In genomic region chr20:22836211-22836610, GRCh38 we compare ENCODE assay signal across 26 cellular contexts.
DNase-seq lines count a peak whose midpoint lies in the region; ATAC-seq and TF ChIP-seq lines count a peak whose summit lies in the region.
"Had no signal": no experiment of that assay in that cellular context is flagged by ENCODE, and none has a peak within 500 bp of the region (broad histone marks: within the 10 kb centered on the region; RNA-seq: fewer than 3 reads in every experiment).

No MANE protein-coding gene starts in this region.

- no peaks in the 10 kb centered on the region for H3K36me3 ChIP-seq in PC-3 (ENCODE audit: low read depth, low read length)
- no peaks in the 10 kb centered on the region for H3K36me3 ChIP-seq in mesodermal cell (ENCODE audit: control insufficient read depth, insufficient read depth, low read length)
- H3K36me3 ChIP-seq: adrenal gland, BLaER1, brain microvascular endothelial cell, pancreas, spleen had no signal

- peaks cover 15% of the 10 kb centered on the region for H3K4me1 ChIP-seq in PC-3 (ENCODE audit: insufficient read depth, low read length)
- peaks cover 12% of the 10 kb centered on the region for H3K4me1 ChIP-seq in mesodermal cell (ENCODE audit: control insufficient read depth, insufficient read depth, low read length, poor library complexity, severe bottlenecking)
- H3K4me1 ChIP-seq: BLaER1 had no signal

- H4K20me1 ChIP-seq in PC-3 (ENCODE audit: low read length), result no peaks in the 10 kb centered on the region
- H4K20me1 ChIP-seq: BLaER1 had no signal

- no peak for ATAC-seq in PC-3
- no peak for ATAC-seq in HG02763 (IDR thresholded peaks at IDR 0.05; ENCODE audit: unreplicated experiment)
- ATAC-seq in GM18505 (IDR thresholded peaks at IDR 0.05; ENCODE audit: unreplicated experiment), result no peak
- ATAC-seq in GM18867 (IDR thresholded peaks at IDR 0.05; ENCODE audit: unreplicated experiment), result no peak
- ATAC-seq: GM12878, pancreas had no signal

- TF ChIP-seq POLR2A in GM18505 (IDR thresholded peaks at IDR 0.05; ENCODE audit: borderline replicate concordance, extremely low read depth, insufficient read depth, insufficient read length), result no peak

- H3K79me2 ChIP-seq in PC-3 (ENCODE audit: low read length), result no peaks in the 10 kb centered on the region

- no TSS peak for BruUV-seq in PC-3 (replicated peaks; lab: Mats Ljungman, UMichigan)

- POLR2A ChIA-PET in PC-3 (lab: Charles Lee; ENCODE audit: unreplicated experiment), result no interaction called here

- H3K9me2 ChIP-seq in PC-3 (replicated peaks; ENCODE audit: low read length), result no peaks in the 10 kb centered on the region

- no peaks in the 10 kb centered on the region for H3K27me3 ChIP-seq in PC-3 (ENCODE audit: low read length)
- H3K27me3 ChIP-seq: adrenal gland, BLaER1, brain microvascular endothelial cell, spleen had no signal

- 100% methylated on average over 1 of the region's 1 CpG; no CpG with 5 or more reads in 1 of the 2 experiments for WGBS in mesodermal cell (ENCODE audit: insufficient coverage in 2 of 2), 2 experiments

- no peaks in the 10 kb centered on the region for H3K9me3 ChIP-seq in PC-3 (ENCODE audit: low read length)
- H3K9me3 ChIP-seq in mesodermal cell (ENCODE audit: control insufficient read depth, low read length), result no peaks in the 10 kb centered on the region
- H3K9me3 ChIP-seq: adrenal gland, BLaER1, pancreas, spleen had no signal

- intact Hi-C loops in PC-3 (cut with micrococcal nuclease), result no loop called here

- H3F3A ChIP-seq in PC-3 (ENCODE audit: low read length, unreplicated experiment), result no peaks in the 10 kb centered on the region

- H3K4me3 ChIP-seq in PC-3 (ENCODE audit: low read length), result no peak overlapping the region
- no peak overlapping the region for H3K4me3 ChIP-seq in mesodermal cell (ENCODE audit: extremely low read depth, insufficient read depth, low read length, poor library complexity, severe bottlenecking)
- H3K4me3 ChIP-seq: adrenal gland, BLaER1, GM12878, pancreas, spleen had no signal

- no peak for TF ChIP-seq CTCF in PC-3 (conservative IDR thresholded peaks at IDR 0.05; ENCODE audit: low read depth, low read length)

- H2AFZ ChIP-seq in PC-3 (ENCODE audit: low read length), result no peak overlapping the region

- H3K4me2 ChIP-seq in PC-3 (ENCODE audit: low read length), result no peak overlapping the region
- H3K4me2 ChIP-seq: BLaER1 had no signal

- peak; percentile 22 for DNase-seq in Daoy (ENCODE audit: low read depth)
- DNase-seq in PC-3, result peak; percentile 55
- DNase-seq in dedifferentiated amniotic fluid mesenchymal stem cell (ENCODE audit: extremely low spot score), result peak; percentile 36
- DNase-seq in effector CD8-positive, alpha-beta T cell (lab: John Stamatoyannopoulos, UW), result no peak
- DNase-seq: ACHN; activated CD4-positive, alpha-beta T cell treated with anti-CD3 and anti-CD28 coated beads, Interleukin-2, amount 50 U/mL, for 4 hours; activated naive CD4-positive, alpha-beta T cell treated with Interleukin-2 at 50 U/mL for 16 hours; glutamatergic neuron; H7; kidney; NCI-H1105 treated with DMSO at 0.1 percent for 48 hours; NCI-H2029; NCI-H69; pancreas; retina; spleen; stimulated activated CD4-positive, alpha-beta T cell treated with anti-CD3 and anti-CD28 coated beads, Interleukin-2, amount 100 ng/mL, for 48 hours; T-helper 1 cell had no signal

- H3K27ac ChIP-seq in PC-3 (ENCODE audit: low read length) (no peak overlapping the region), mesodermal cell (ENCODE audit: low read depth, low read length, severe bottlenecking) (peak overlapping the region; percentile 68)
- H3K27ac ChIP-seq: BLaER1, brain microvascular endothelial cell, pancreas, spleen had no signal

- CTCF ChIA-PET in PC-3 (lab: Charles Lee), result no interaction called here

- H3K9ac ChIP-seq in PC-3 (ENCODE audit: low read length), result no peak overlapping the region
- H3K9ac ChIP-seq: BLaER1 had no signal
